1 cellular context compared by ENCODE assay signal in genomic region chr16:14024300-14024699, GRCh38.
TF ChIP-seq lines count a peak whose summit lies in the region.

No MANE protein-coding gene starts in this region.

TF ChIP-seq in WTC11, 78 proteins besides CTCF, POLR2A, EP300 and RAD21 (continued from another document):
- TF ChIP-seq USF1 (CRISPR knock-in tag; IDR thresholded peaks at IDR 0.05) (no peak), ZNF671 (CRISPR knock-in tag; IDR thresholded peaks at IDR 0.05) (no peak), HMGXB4 (CRISPR knock-in tag; IDR thresholded peaks at IDR 0.05) (no peak), ZMAT4 (CRISPR knock-in tag; IDR thresholded peaks at IDR 0.05) (no peak), E2F4 (CRISPR knock-in tag; IDR thresholded peaks at IDR 0.05; ENCODE audit: borderline replicate concordance, low read depth) (no peak), CREB1 (CRISPR knock-in tag; IDR thresholded peaks at IDR 0.05) (no peak), ATF1 (CRISPR knock-in tag; IDR thresholded peaks at IDR 0.05) (no peak), FOXJ3 (CRISPR knock-in tag; IDR thresholded peaks at IDR 0.05; ENCODE audit: borderline replicate concordance) (no peak), ZNF416 (CRISPR knock-in tag; IDR thresholded peaks at IDR 0.05) (no peak), TCF7 (CRISPR knock-in tag; IDR thresholded peaks at IDR 0.05; ENCODE audit: low read depth) (no peak), ATF3 (CRISPR knock-in tag; conservative IDR thresholded peaks at IDR 0.05) (no peak)
TF ChIP-seq in WTC11: peak in this region for 0.
